In the genomic region with DNA sequence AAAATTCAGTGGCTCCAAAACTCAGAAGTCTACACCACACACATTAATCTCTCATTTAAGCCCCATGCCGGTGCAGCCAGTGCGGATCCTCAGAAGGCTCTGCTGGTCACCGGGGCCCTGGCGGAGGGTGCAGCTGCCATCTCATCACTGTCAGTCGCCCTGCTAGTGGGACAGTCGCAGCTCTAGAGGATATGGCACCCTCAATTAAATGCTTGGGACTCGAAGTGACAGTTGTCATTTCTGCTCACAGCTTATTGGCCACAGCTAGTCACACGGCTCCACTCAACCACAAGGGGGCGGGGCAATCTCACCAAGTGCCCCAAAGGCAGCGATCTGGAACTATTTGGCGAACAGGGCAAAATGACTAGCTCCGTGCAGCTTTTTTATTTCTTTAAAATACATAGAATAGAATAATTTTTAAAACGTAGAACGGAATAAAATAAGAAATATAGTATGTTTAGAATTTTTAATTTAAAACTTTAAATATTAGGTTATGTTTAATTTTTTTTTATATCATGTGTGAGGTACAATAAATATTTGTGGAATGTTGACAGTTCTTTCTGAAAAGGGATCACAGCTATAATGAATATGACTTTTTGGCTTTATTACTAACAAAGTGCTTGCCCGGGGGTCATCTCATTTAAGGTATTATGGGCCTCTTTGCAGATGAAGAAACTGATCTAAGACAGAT, we compare ENCODE assay signal across 8 cellular contexts. TPM values are rescaled to one million over a fixed set of nuclear protein-coding genes. Genes with fewer than 3 reads are reported as not detected.
DNase-seq lines count a peak whose midpoint lies in the region; ATAC-seq and TF ChIP-seq lines count a peak whose summit lies in the region.

No MANE protein-coding gene starts in this region.

- POLR2A ChIA-PET in CD4-positive, alpha-beta memory T cell (lab: Charles Lee; ENCODE audit: partially characterized antibody) = interaction anchor here (0.6 to 5.5 kb wide), 18 partner anchors 8 to 376 kb away, joined by 3 to 37 read pairs (median 5); partner anchors contain the start of genes LDLRAP1, MTFR1L, SELENON and SYF2

- peak; percentile 81 to 91 (median 82) for TF ChIP-seq CTCF in sigmoid colon (IDR thresholded peaks at IDR 0.05)

- H3K4me3 Mint-ChIP-seq in CD4-positive, alpha-beta memory T cell = peak overlapping the region in 7 of 8 donors; percentile 17 to 73 (median 30)

- TF ChIP-seq POLR2A in sigmoid colon (IDR thresholded peaks at IDR 0.05) = no peak

- H3K4me3 ChIP-seq in CD4-positive, alpha-beta memory T cell (ENCODE audit: low read length in 2 of 2) = peak overlapping the region in 1 of 2 donors; percentile 32
- no peak overlapping the region for H3K4me3 ChIP-seq in sigmoid colon

- peaks cover 8% of the 10 kb centered on the region for H3K4me1 ChIP-seq in CD4-positive, alpha-beta memory T cell (ENCODE audit: insufficient read depth, low read length)
- peaks cover 0 to 29% (median 18%) of the 10 kb centered on the region in 4 donors for H3K4me1 ChIP-seq in sigmoid colon

- H3K4me1 Mint-ChIP-seq in CD4-positive, alpha-beta memory T cell = peaks cover 10 to 13% (median 12%) of the 10 kb centered on the region in 4 donors

- no peak for TF ChIP-seq EP300 in sigmoid colon (IDR thresholded peaks at IDR 0.05)

- no peaks in the 10 kb centered on the region for H3K9me3 Mint-ChIP-seq in CD4-positive, alpha-beta memory T cell

- ATAC-seq in GM21723 (IDR thresholded peaks at IDR 0.05; ENCODE audit: unreplicated experiment) (peak; percentile 62), left ventricle myocardium superior (peak; percentile 93), GM18858 (IDR thresholded peaks at IDR 0.05; ENCODE audit: unreplicated experiment) (no peak)

- intact Hi-C loops in CD4-positive, alpha-beta memory T cell (cut with micrococcal nuclease) = loop anchor here (1.0 to 5.0 kb wide), 5 partner anchors 8 to 202 kb away; partner anchors contain the start of gene MAN1C1
- intact Hi-C loops in left ventricle myocardium superior (cut with micrococcal nuclease) (loop anchor here (5.0 kb wide), 1 partner anchor 189 kb away; no protein-coding TSS in a partner anchor), sigmoid colon (cut with DNase I) (loop anchor here (2.0 kb wide), 1 partner anchor 136 kb away; no protein-coding TSS in a partner anchor)

- DNase-seq in CD4-positive, alpha-beta memory T cell = peak; percentile 81 to 90 (median 84)
- DNase-seq in NCI-H146 (lab: John Stamatoyannopoulos, UW) (peak; percentile 66), T-helper 22 cell (ENCODE audit: low read depth) (peak; percentile 68), amygdala (lab: John Stamatoyannopoulos, UW) (peak in 50 of 56 donors; percentile 20 to 91 (median 62)), left ventricle myocardium superior (peak; percentile 91), sigmoid colon (peak; percentile 93)

- H3K36me3 ChIP-seq in CD4-positive, alpha-beta memory T cell (ENCODE audit: insufficient read depth, low read length) = no peaks in the 10 kb centered on the region
- no peaks in the 10 kb centered on the region for H3K36me3 ChIP-seq in sigmoid colon

- H3K27ac ChIP-seq in CD4-positive, alpha-beta memory T cell (ENCODE audit: low read depth, low read length) = no peak overlapping the region
- peak overlapping the region in 1 of 4 donors; percentile 71 for H3K27ac ChIP-seq in sigmoid colon

- H3K27me3 Mint-ChIP-seq in CD4-positive, alpha-beta memory T cell = peaks cover 0 to 2% of the 10 kb centered on the region in 2 donors

- no peaks in the 10 kb centered on the region for H3K27me3 ChIP-seq in CD4-positive, alpha-beta memory T cell (ENCODE audit: insufficient read depth, low read length)
- no peaks in the 10 kb centered on the region for H3K27me3 ChIP-seq in sigmoid colon

- no peaks in the 10 kb centered on the region for H3K36me3 Mint-ChIP-seq in CD4-positive, alpha-beta memory T cell

- no peaks in the 10 kb centered on the region for H3K9me3 ChIP-seq in CD4-positive, alpha-beta memory T cell (ENCODE audit: control insufficient read depth in 1 of 2, low read length in 2 of 2)
- H3K9me3 ChIP-seq in sigmoid colon = no peaks in the 10 kb centered on the region

- CTCF ChIA-PET in CD4-positive, alpha-beta memory T cell (lab: Charles Lee; ENCODE audit: partially characterized antibody) = interaction anchor here (0.8 to 10.3 kb wide), 39 partner anchors 11 to 296 kb away, joined by 3 to 218 read pairs (median 5); partner anchors contain the start of gene SELENON

- 11 to 21% methylated on average over 15 of the region's 15 CpGs for WGBS in sigmoid colon, 2 donors

- H3K27ac Mint-ChIP-seq in CD4-positive, alpha-beta memory T cell = peak overlapping the region in 5 of 7 donors; percentile 10 to 92 (median 61)

RNA-seq across cellular contexts. Expression of gene MAN1C1, which starts 8.0 kb away (rescaled TPM):
- total RNA-seq in CD4-positive, alpha-beta memory T cell = 10 to 100 TPM; 42.6 to 45.1 TPM
- 10 to 100 TPM in 1 of 2 donors, 1 to 10 TPM in 1; 3.6 to 10.4 TPM for polyA plus RNA-seq in CD4-positive, alpha-beta memory T cell
- total RNA-seq in left ventricle myocardium superior (17.9 TPM), sigmoid colon (10 to 100 TPM; 12.8 to 32.1 (median 22.9) TPM)
- polyA plus RNA-seq in sigmoid colon = 1 to 10 TPM in 2 of 3 donors, under 1 TPM in 1; 0.69 to 7.4 (median 3.6) TPM
